Comparison of ENCODE assay signal across 8 cellular contexts in the genomic region with DNA sequence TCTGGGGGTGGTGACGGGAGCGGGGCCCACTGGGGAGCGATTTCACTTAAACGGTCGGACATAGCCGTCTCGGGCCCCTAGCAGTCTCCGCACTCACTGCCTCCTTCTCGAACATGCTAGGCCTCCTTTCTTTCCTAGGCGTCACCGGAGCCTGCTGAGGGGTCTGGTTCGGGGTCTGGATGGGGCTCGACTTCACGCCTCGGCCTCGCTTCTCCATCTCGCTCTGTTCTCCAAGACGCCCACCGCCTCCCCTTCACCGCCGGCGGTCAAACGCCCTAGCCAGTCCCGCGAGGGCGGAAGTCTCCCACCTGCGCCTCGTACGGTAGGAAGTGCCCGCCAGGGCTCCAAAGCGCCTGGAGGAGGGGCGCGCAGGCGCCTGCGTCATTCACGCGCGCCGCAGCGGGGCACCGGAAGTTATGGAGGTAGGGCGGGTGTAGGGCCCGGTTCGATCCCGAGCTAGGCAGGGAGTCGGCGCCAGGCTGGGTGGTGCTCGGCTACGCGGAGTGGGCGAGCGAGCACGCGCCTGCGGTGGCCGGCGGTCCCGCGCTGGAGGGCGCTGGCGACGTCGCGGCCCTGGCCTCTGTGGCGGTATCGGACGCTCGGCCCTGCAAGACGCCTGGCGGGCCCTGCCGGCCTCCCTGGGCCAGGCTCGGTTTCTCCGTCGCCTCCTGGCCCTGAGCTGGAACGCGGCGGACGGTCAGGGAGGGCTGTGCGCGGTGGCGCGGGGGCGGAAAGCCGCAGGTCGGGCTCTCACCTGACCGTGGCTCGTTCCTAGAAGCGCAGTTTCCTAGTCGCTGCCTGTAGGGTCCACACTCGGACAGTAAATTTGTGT. TPM values are rescaled to one million over a fixed set of nuclear protein-coding genes. Genes with fewer than 3 reads are reported as not detected.
DNase-seq lines count a peak whose midpoint lies in the region; ATAC-seq and TF ChIP-seq lines count a peak whose summit lies in the region.

TSS of gene DYNLT2 (minus strand) at position 331 of the 832 bp plus-strand sequence. CDS start at position 217, 114 bp downstream.
TSS of gene ERMARD (plus strand) at position 381 of the 832 bp plus-strand sequence. CDS start at position 417, 36 bp downstream.

- peak; percentile 50 for TF ChIP-seq CTCF in liver (IDR thresholded peaks at IDR 0.05; ENCODE audit: low read depth, low read length, missing input control)

- ATAC-seq in GM19395 (IDR thresholded peaks at IDR 0.05; ENCODE audit: unreplicated experiment) (peak; percentile 96), HG03558 (IDR thresholded peaks at IDR 0.05; ENCODE audit: extremely low read depth, unreplicated experiment) (peak; percentile 92)

- no peaks in the 10 kb centered on the region for H3K27me3 ChIP-seq in liver (ENCODE audit: control insufficient read depth in 4 of 4, insufficient read depth in 4 of 4, low read length in 3 of 4)

- peaks cover 0 to under 1% (median 0%) of the 10 kb centered on the region in 4 donors for H3K36me3 ChIP-seq in liver (ENCODE audit: control insufficient read depth in 4 of 4, insufficient read depth in 3 of 4, low read depth in 1 of 4, low read length in 3 of 4)

- peak within 1 kb of the TSS; percentile 87 to 92 for H3K9ac ChIP-seq in liver (ENCODE audit: low read depth in 1 of 2, low read length in 2 of 2)

- H3K4me1 ChIP-seq in liver (ENCODE audit: control insufficient read depth in 4 of 4, insufficient read depth in 4 of 4, low read length in 3 of 4), result peaks cover 0 to 22% (median 11%) of the 10 kb centered on the region in 4 donors

- H3K9me3 ChIP-seq in liver (ENCODE audit: control insufficient read depth in 4 of 4, low read length in 3 of 4), result no peaks in the 10 kb centered on the region

- peak within 1 kb of the TSS; percentile 93 to 94 for H3K27ac ChIP-seq in liver (ENCODE audit: low read depth in 1 of 2, low read length in 2 of 2)

- DNase-seq in CD1c-positive myeloid dendritic cell (ENCODE audit: extremely low spot score) (peak; percentile 98), NCI-H69 (lab: John Stamatoyannopoulos, UW) (peak; percentile 99), dermis blood vessel endothelial cell (peak; percentile 96)
- DNase-seq in activated CD4-positive, alpha-beta T cell treated with anti-CD3 and anti-CD28 coated beads, Interleukin-2, amount 50 U/mL, for 24 hours (ENCODE audit: low read depth in 1 of 2, low spot score in 1 of 2), result peak; percentile 88 to 91
- DNase-seq in stimulated activated CD4-positive, alpha-beta T cell treated with anti-CD3 and anti-CD28 coated beads, Interleukin-4, amount 100 ng/mL, for 1 hour, result peak; percentile 93

- peak within 1 kb of the TSS; percentile 55 to 94 (median 89) for H3K4me3 ChIP-seq in liver (ENCODE audit: low read depth in 1 of 3, low read length in 3 of 3)

- TF ChIP-seq RAD21 in liver (IDR thresholded peaks at IDR 0.05), result peak; percentile 34 to 55

- under 1% methylated on average over 90 of the region's 90 CpGs for WGBS in liver

TF ChIP-seq in liver, 16 proteins besides CTCF, POLR2A, EP300 and RAD21:
- TF ChIP-seq FOXA1 (IDR thresholded peaks at IDR 0.05) (no peak), RXRA (IDR thresholded peaks at IDR 0.05) (no peak), HNF4G (IDR thresholded peaks at IDR 0.05) (no peak), ATF3 (IDR thresholded peaks at IDR 0.05) (no peak), TAF1 (conservative IDR thresholded peaks at IDR 0.05) (peak; percentile 55), EGR1 (IDR thresholded peaks at IDR 0.05; ENCODE audit: low read depth in 2 of 2) (peak in 1 of 2 donors; percentile 22), GABPA (IDR thresholded peaks at IDR 0.05 in 1 of 2, conservative IDR thresholded peaks at IDR 0.05 in 1 of 2) (peak; percentile 66 to 96), HNF4A (conservative IDR thresholded peaks at IDR 0.05) (peak in 1 of 2 donors; percentile 23), JUND (IDR thresholded peaks at IDR 0.05) (no peak), SP1 (IDR thresholded peaks at IDR 0.05) (peak; percentile 51), YY1 (IDR thresholded peaks at IDR 0.05) (peak; percentile 94), NR2F2 (IDR thresholded peaks at IDR 0.05) (no peak), FOXA2 (IDR thresholded peaks at IDR 0.05) (no peak)
- TF ChIP-seq, protein P1, sequence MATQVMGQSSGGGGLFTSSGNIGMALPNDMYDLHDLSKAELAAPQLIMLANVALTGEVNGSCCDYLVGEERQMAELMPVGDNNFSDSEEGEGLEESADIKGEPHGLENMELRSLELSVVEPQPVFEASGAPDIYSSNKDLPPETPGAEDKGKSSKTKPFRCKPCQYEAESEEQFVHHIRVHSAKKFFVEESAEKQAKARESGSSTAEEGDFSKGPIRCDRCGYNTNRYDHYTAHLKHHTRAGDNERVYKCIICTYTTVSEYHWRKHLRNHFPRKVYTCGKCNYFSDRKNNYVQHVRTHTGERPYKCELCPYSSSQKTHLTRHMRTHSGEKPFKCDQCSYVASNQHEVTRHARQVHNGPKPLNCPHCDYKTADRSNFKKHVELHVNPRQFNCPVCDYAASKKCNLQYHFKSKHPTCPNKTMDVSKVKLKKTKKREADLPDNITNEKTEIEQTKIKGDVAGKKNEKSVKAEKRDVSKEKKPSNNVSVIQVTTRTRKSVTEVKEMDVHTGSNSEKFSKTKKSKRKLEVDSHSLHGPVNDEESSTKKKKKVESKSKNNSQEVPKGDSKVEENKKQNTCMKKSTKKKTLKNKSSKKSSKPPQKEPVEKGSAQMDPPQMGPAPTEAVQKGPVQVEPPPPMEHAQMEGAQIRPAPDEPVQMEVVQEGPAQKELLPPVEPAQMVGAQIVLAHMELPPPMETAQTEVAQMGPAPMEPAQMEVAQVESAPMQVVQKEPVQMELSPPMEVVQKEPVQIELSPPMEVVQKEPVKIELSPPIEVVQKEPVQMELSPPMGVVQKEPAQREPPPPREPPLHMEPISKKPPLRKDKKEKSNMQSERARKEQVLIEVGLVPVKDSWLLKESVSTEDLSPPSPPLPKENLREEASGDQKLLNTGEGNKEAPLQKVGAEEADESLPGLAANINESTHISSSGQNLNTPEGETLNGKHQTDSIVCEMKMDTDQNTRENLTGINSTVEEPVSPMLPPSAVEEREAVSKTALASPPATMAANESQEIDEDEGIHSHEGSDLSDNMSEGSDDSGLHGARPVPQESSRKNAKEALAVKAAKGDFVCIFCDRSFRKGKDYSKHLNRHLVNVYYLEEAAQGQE (IDR thresholded peaks at IDR 0.05), result peak; percentile 77
- TF ChIP-seq, protein P2, sequence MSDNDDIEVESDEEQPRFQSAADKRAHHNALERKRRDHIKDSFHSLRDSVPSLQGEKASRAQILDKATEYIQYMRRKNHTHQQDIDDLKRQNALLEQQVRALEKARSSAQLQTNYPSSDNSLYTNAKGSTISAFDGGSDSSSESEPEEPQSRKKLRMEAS (IDR thresholded peaks at IDR 0.05), result peak; percentile 57
- TF ChIP-seq, protein P3, sequence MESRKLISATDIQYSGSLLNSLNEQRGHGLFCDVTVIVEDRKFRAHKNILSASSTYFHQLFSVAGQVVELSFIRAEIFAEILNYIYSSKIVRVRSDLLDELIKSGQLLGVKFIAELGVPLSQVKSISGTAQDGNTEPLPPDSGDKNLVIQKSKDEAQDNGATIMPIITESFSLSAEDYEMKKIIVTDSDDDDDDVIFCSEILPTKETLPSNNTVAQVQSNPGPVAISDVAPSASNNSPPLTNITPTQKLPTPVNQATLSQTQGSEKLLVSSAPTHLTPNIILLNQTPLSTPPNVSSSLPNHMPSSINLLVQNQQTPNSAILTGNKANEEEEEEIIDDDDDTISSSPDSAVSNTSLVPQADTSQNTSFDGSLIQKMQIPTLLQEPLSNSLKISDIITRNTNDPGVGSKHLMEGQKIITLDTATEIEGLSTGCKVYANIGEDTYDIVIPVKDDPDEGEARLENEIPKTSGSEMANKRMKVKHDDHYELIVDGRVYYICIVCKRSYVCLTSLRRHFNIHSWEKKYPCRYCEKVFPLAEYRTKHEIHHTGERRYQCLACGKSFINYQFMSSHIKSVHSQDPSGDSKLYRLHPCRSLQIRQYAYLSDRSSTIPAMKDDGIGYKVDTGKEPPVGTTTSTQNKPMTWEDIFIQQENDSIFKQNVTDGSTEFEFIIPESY (IDR thresholded peaks at IDR 0.05), result peak; percentile 85

RNA-seq across cellular contexts. Expression of gene DYNLT2, which starts in this region (rescaled TPM):
- total RNA-seq in dermis blood vessel endothelial cell (0.74 and 1.2 TPM in 2 replicates), liver (1 to 10 TPM in 1 of 2 donors, under 1 TPM in 1; 0.89 to 1.5 TPM)
- 1 to 10 TPM in 1 of 2 donors, under 1 TPM in 1; 0.37 to 2.3 TPM for polyA plus RNA-seq in liver

RNA-seq across cellular contexts. Expression of gene ERMARD, which starts in this region (rescaled TPM):
- 18.2 and 21.5 TPM in 2 replicates for total RNA-seq in dermis blood vessel endothelial cell
- 10 to 100 TPM; 11.9 to 20.7 TPM for total RNA-seq in liver
- polyA plus RNA-seq in liver, result 10 to 100 TPM; 10.1 to 16.1 TPM

Comparison
In these comparisons a context has a peak if more than half of its experiments do, and no peak if none do; other contexts are left out.
1. Peak in every context shown above with its lines: DNase-seq, ATAC-seq, H3K4me3 ChIP-seq and H3K27ac ChIP-seq.